ENCODE assay signal across 11 cellular contexts in genomic region chr5:14397717-14398116, GRCh38.
DNase-seq lines count a peak whose midpoint lies in the region; ATAC-seq and TF ChIP-seq lines count a peak whose summit lies in the region.
"Had no signal": no experiment of that assay in that cellular context is flagged by ENCODE, and none has a peak within 500 bp of the region (broad histone marks: within the 10 kb centered on the region; RNA-seq: fewer than 3 reads in every experiment).

No MANE protein-coding gene starts in this region.

- H3K36me3 Mint-ChIP-seq in activated naive CD8-positive, alpha-beta T cell treated with anti-CD3 and anti-CD28 coated beads for 36 hours, result peaks cover 10% of the 10 kb centered on the region
- H3K36me3 Mint-ChIP-seq in activated naive CD8-positive, alpha-beta T cell treated with anti-CD3 and anti-CD28 coated beads, Interleukin-2, amount 50 U/mL, for 24 hours (ENCODE audit: low read depth), result peaks cover 5% of the 10 kb centered on the region
- H3K36me3 Mint-ChIP-seq: activated naive CD4-positive, alpha-beta T cell treated with anti-CD3 and anti-CD28 coated beads, Interleukin-2, amount 50 U/mL, for 24 hours had no signal

- peaks cover 25% of the 10 kb centered on the region for H3K4me1 Mint-ChIP-seq in activated naive CD8-positive, alpha-beta T cell treated with anti-CD3 and anti-CD28 coated beads for 36 hours
- peaks cover 23% of the 10 kb centered on the region for H3K4me1 Mint-ChIP-seq in activated naive CD8-positive, alpha-beta T cell treated with anti-CD3 and anti-CD28 coated beads, Interleukin-2, amount 50 U/mL, for 24 hours
- H3K4me1 Mint-ChIP-seq: activated naive CD4-positive, alpha-beta T cell treated with anti-CD3 and anti-CD28 coated beads, Interleukin-2, amount 50 U/mL, for 24 hours had no signal

- H3K9me3 ChIP-seq in uterus, result no peaks in the 10 kb centered on the region
- H3K9me3 ChIP-seq: A549 had no signal

- no peak for DNase-seq in activated naive CD8-positive, alpha-beta T cell treated with anti-CD3 and anti-CD28 coated beads for 36 hours
- DNase-seq in activated naive CD8-positive, alpha-beta T cell treated with anti-CD3 and anti-CD28 coated beads, Interleukin-2, amount 50 U/mL, for 24 hours, result no peak
- DNase-seq in brain microvascular endothelial cell (peak; percentile 49), iris pigment epithelial cell (ENCODE audit: low read depth) (peak; percentile 80), uterus (peak in 1 of 2 donors; percentile 38), NCI-H2171 (lab: John Stamatoyannopoulos, UW) (no peak)
- DNase-seq: naive B cell had no signal

- no peak overlapping the region for H3K4me3 Mint-ChIP-seq in activated naive CD8-positive, alpha-beta T cell treated with anti-CD3 and anti-CD28 coated beads for 36 hours
- H3K4me3 Mint-ChIP-seq in activated naive CD8-positive, alpha-beta T cell treated with anti-CD3 and anti-CD28 coated beads, Interleukin-2, amount 50 U/mL, for 24 hours, result no peak overlapping the region
- H3K4me3 Mint-ChIP-seq: activated naive CD4-positive, alpha-beta T cell treated with anti-CD3 and anti-CD28 coated beads, Interleukin-2, amount 50 U/mL, for 24 hours; naive B cell had no signal

- in situ Hi-C loops in brain microvascular endothelial cell (cut with HindIII; ENCODE audit: low pct_ligation_motif_present, low sequenced_read_pairs), result loop anchor here (25.0 kb wide), 1 partner anchor 240 kb away; no protein-coding TSS in a partner anchor

- H3K27me3 ChIP-seq in brain microvascular endothelial cell (replicated peaks) (no peaks in the 10 kb centered on the region), uterus (no peaks in the 10 kb centered on the region)

- H3K36me3 ChIP-seq in brain microvascular endothelial cell (replicated peaks), result peaks cover 73% of the 10 kb centered on the region
- no peaks in the 10 kb centered on the region for H3K36me3 ChIP-seq in uterus

- H3K9me3 Mint-ChIP-seq in activated naive CD8-positive, alpha-beta T cell treated with anti-CD3 and anti-CD28 coated beads for 36 hours, result peaks cover 6% of the 10 kb centered on the region
- H3K9me3 Mint-ChIP-seq in activated naive CD8-positive, alpha-beta T cell treated with anti-CD3 and anti-CD28 coated beads, Interleukin-2, amount 50 U/mL, for 24 hours, result peaks cover 6% of the 10 kb centered on the region
- H3K9me3 Mint-ChIP-seq: activated naive CD4-positive, alpha-beta T cell treated with anti-CD3 and anti-CD28 coated beads, Interleukin-2, amount 50 U/mL, for 24 hours had no signal

- H3K4me3 ChIP-seq in brain microvascular endothelial cell (ENCODE audit: low read depth, low read length), result no peak overlapping the region
- H3K4me3 ChIP-seq in uterus, result no peak overlapping the region
- H3K4me3 ChIP-seq: A549 had no signal

- no peak for ATAC-seq in activated naive CD8-positive, alpha-beta T cell treated with anti-CD3 and anti-CD28 coated beads, Interleukin-2, amount 50 U/mL, for 24 hours
- ATAC-seq in HG03460 (IDR thresholded peaks at IDR 0.05; ENCODE audit: unreplicated experiment) (no peak), GM18498 (IDR thresholded peaks at IDR 0.05; ENCODE audit: unreplicated experiment) (no peak)

- H3K27ac Mint-ChIP-seq in activated naive CD8-positive, alpha-beta T cell treated with anti-CD3 and anti-CD28 coated beads for 36 hours, result peak overlapping the region; percentile 4
- H3K27ac Mint-ChIP-seq in activated naive CD8-positive, alpha-beta T cell treated with anti-CD3 and anti-CD28 coated beads, Interleukin-2, amount 50 U/mL, for 24 hours, result no peak overlapping the region
- H3K27ac Mint-ChIP-seq: activated naive CD4-positive, alpha-beta T cell treated with anti-CD3 and anti-CD28 coated beads, Interleukin-2, amount 50 U/mL, for 24 hours had no signal

- H3K27ac ChIP-seq in brain microvascular endothelial cell, result peak overlapping the region; percentile 51
- H3K27ac ChIP-seq in uterus, result peak overlapping the region; percentile 15 to 25
- H3K27ac ChIP-seq: A549 had no signal

- intact Hi-C loops in uterus (cut with DNase I; ENCODE audit: low total_unique reads), result no loop called here

- no peak for TF ChIP-seq CTCF in brain microvascular endothelial cell (IDR thresholded peaks at IDR 0.05; ENCODE audit: low read depth, low read length, missing control alignments)
- no peak for TF ChIP-seq CTCF in uterus (IDR thresholded peaks at IDR 0.05)

- H3K27me3 Mint-ChIP-seq in activated naive CD8-positive, alpha-beta T cell treated with anti-CD3 and anti-CD28 coated beads for 36 hours, result no peaks in the 10 kb centered on the region
- H3K27me3 Mint-ChIP-seq in activated naive CD8-positive, alpha-beta T cell treated with anti-CD3 and anti-CD28 coated beads, Interleukin-2, amount 50 U/mL, for 24 hours, result peaks cover under 1% of the 10 kb centered on the region
- H3K27me3 Mint-ChIP-seq: activated naive CD4-positive, alpha-beta T cell treated with anti-CD3 and anti-CD28 coated beads, Interleukin-2, amount 50 U/mL, for 24 hours; naive B cell had no signal

- H3K4me1 ChIP-seq in uterus, result no peaks in the 10 kb centered on the region

- no peak for TF ChIP-seq POLR2A in uterus (IDR thresholded peaks at IDR 0.05)

Comparison
In these comparisons a context has a peak if more than half of its experiments do, and no peak if none do; other contexts are left out.
1. DNase-seq: peak in brain microvascular endothelial cell (single experiment) and iris pigment epithelial cell (single experiment); none in activated naive CD8-positive, alpha-beta T cell treated with anti-CD3 and anti-CD28 coated beads for 36 hours (single experiment), activated naive CD8-positive, alpha-beta T cell treated with anti-CD3 and anti-CD28 coated beads, Interleukin-2, amount 50 U/mL, for 24 hours (single experiment) and NCI-H2171 (single experiment).